8 cellular contexts compared by ENCODE assay signal in genomic region chr1:28926629-28927441, GRCh38. TPM values are rescaled to one million over a fixed set of nuclear protein-coding genes. Genes with fewer than 3 reads are reported as not detected.
A peak's percentile ranks its signal among the peaks of the same experiment; 100 is the strongest.
DNase-seq lines count a peak whose midpoint lies in the region; ATAC-seq, FAIRE-seq and TF ChIP-seq lines count a peak whose summit lies in the region.

No MANE protein-coding gene starts in this region.

- H3K4me2 ChIP-seq in Loucy (ENCODE audit: low read depth, low read length, poor library complexity, severe bottlenecking) = peak overlapping the region; percentile 64

- no peak overlapping the region for H3K9ac ChIP-seq in Loucy (ENCODE audit: low read depth, low read length, poor library complexity, severe bottlenecking)

- H4K20me1 ChIP-seq in Loucy (ENCODE audit: insufficient read depth, low read length, poor library complexity, severe bottlenecking) = peaks cover 21% of the 10 kb centered on the region

- H3K9me2 ChIP-seq in Loucy (replicated peaks; ENCODE audit: low read depth, low read length) = no peaks in the 10 kb centered on the region

- peaks cover 81% of the 10 kb centered on the region for H3K79me2 ChIP-seq in Loucy (ENCODE audit: insufficient read depth, low read length)

- intact Hi-C loops in Right ventricle myocardium superior (cut with DNase I) = no loop called here
- intact Hi-C loops in Right ventricle myocardium inferior (cut with DNase I) = no loop called here
- intact Hi-C loops in left lung (cut with DNase I) = no loop called here

- ATAC-seq in Right ventricle myocardium superior (ENCODE audit: poor library complexity) = peak; percentile 63
- ATAC-seq in Right ventricle myocardium inferior = no peak
- ATAC-seq in activated CD4-positive, CD25-positive, alpha-beta regulatory T cell treated with anti-CD3 and anti-CD28 coated beads, Interleukin-2, amount 50 U/mL, for 24 hours = peak; percentile 88 to 89
- peak; percentile 63 for ATAC-seq in left lung

- no peak for TF ChIP-seq POLR2A in H54 (IDR thresholded peaks at IDR 0.05; ENCODE audit: low read depth, low read length)

- H3K27ac ChIP-seq in left lung = peak overlapping the region; percentile 37 to 81

- no peak for DNase-seq in Right ventricle myocardium superior
- no peak for DNase-seq in Right ventricle myocardium inferior (ENCODE audit: missing footprints)
- DNase-seq in H54 (ENCODE audit: insufficient read length, low spot score) = no peak
- no peak for DNase-seq in left lung
- no peak for DNase-seq in iPS-NIHi11 (ENCODE audit: low spot score)
- DNase-seq in H7 = no peak

- H3K4me1 ChIP-seq in Loucy (ENCODE audit: insufficient read depth, low read length, poor library complexity, severe bottlenecking) (peaks cover 28% of the 10 kb centered on the region), left lung (peaks cover 11 to 37% of the 10 kb centered on the region in 2 donors)

- H3K9me3 ChIP-seq in Loucy (ENCODE audit: insufficient read depth, low read depth, low read length) = no peaks in the 10 kb centered on the region
- no peaks in the 10 kb centered on the region for H3K9me3 ChIP-seq in left lung

- peaks cover 6% of the 10 kb centered on the region; the same call in 1 of the 2 replicates for H3F3A ChIP-seq in Loucy (ENCODE audit: low read depth)

- H3K4me3 ChIP-seq in Loucy (ENCODE audit: low read length, poor library complexity, severe bottlenecking) = peak overlapping the region; percentile 45
- H3K4me3 ChIP-seq in left lung = no peak overlapping the region
- no peak overlapping the region for H3K4me3 ChIP-seq in H7 (ENCODE audit: insufficient read depth, low read depth, low read length)

- FAIRE-seq in H54 (lab: Jason Lieb, UNC) = peak; percentile 62

- no peaks in the 10 kb centered on the region for H3K36me3 ChIP-seq in Loucy (ENCODE audit: insufficient read depth, low read length)
- H3K36me3 ChIP-seq in left lung = no peaks in the 10 kb centered on the region
- no peaks in the 10 kb centered on the region for H3K36me3 ChIP-seq in H7 (replicated peaks; ENCODE audit: control insufficient read depth, insufficient read depth, low read length)

- TF ChIP-seq CTCF in Loucy (conservative IDR thresholded peaks at IDR 0.05; ENCODE audit: low read length) (no peak), left lung (IDR thresholded peaks at IDR 0.05) (no peak)

- H3K27me3 ChIP-seq in Loucy (ENCODE audit: insufficient read depth, low read length, poor library complexity, severe bottlenecking) (no peaks in the 10 kb centered on the region), left lung (no peaks in the 10 kb centered on the region), H7 (ENCODE audit: control insufficient read depth, insufficient read depth, low read length) (no peaks in the 10 kb centered on the region)

- H2AFZ ChIP-seq in Loucy (ENCODE audit: low read length) = no peak overlapping the region

RNA-seq across cellular contexts. Expression of gene EPB41, which starts 12.5 kb away (rescaled TPM):
- total RNA-seq in Right ventricle myocardium superior (24.0 TPM), Right ventricle myocardium inferior (24.9 TPM), left lung (10 to 100 TPM; 51.2 to 56.1 TPM)
- total RNA-seq in H7 (2014; rRNA removed; shearing (Covaris generic)) = 58.7 and 79.7 TPM in 2 replicates
